ENCODE assay signal across 8 cellular contexts in genomic region chr1:8941906-8942305, GRCh38. TPM values are rescaled to one million over a fixed set of nuclear protein-coding genes. Genes with fewer than 3 reads are reported as not detected.
A peak's percentile ranks its signal among the peaks of the same experiment; 100 is the strongest.
DNase-seq lines count a peak whose midpoint lies in the region; TF ChIP-seq lines count a peak whose summit lies in the region.

No MANE protein-coding gene starts in this region.

- WGBS in testis, 2 donors: 75 to 79% methylated on average over 6 of the region's 6 CpGs

- no peak for DNase-seq in activated naive CD4-positive, alpha-beta T cell treated with anti-CD3 and anti-CD28 coated beads, Interleukin-2, amount 10 ng/mL, durations not matched to agents 7 days and 5 days
- DNase-seq in activated naive CD4-positive, alpha-beta T cell treated with anti-CD3 and anti-CD28 coated beads, Interleukin-2, amount 50 U/mL, for 16 hours: no peak
- DNase-seq in activated T-helper 1 cell treated with anti-CD3 and anti-CD28 coated beads, Interleukin-12 subunit alpha, Interleukin-12 subunit beta, Interleukin-2, Interleukin-4 antibody, amounts not matched to agents 30 ng/mL and 10 ng/mL and 1 ng/mL, durations not matched to agents 14 hours and 24 hours and 36 hours (ENCODE audit: low spot score): no peak
- DNase-seq in foreskin fibroblast (peak; percentile 64 to 81), mesenteric fat pad (ENCODE audit: low spot score) (no peak), NCI-H2196 treated with DMSO at 0.1 percent for 48 hours (lab: John Stamatoyannopoulos, UW; ENCODE audit: unreplicated experiment) (no peak), testis (no peak)

- H3K36me3 ChIP-seq in testis (ENCODE audit: low read depth, missing control alignments): no peaks in the 10 kb centered on the region

- no peaks in the 10 kb centered on the region for H3K27me3 Mint-ChIP-seq in activated naive CD4-positive, alpha-beta T cell treated with anti-CD3 and anti-CD28 coated beads, Interleukin-2, amount 10 ng/mL, durations not matched to agents 7 days and 5 days
- no peaks in the 10 kb centered on the region for H3K27me3 Mint-ChIP-seq in activated T-helper 1 cell treated with anti-CD3 and anti-CD28 coated beads, Interleukin-12 subunit alpha, Interleukin-12 subunit beta, Interleukin-2, Interleukin-4 antibody, amounts not matched to agents 30 ng/mL and 10 ng/mL and 1 ng/mL, durations not matched to agents 14 hours and 24 hours and 36 hours (ENCODE audit: insufficient read depth)

- no peak overlapping the region for H3K4me3 Mint-ChIP-seq in activated naive CD4-positive, alpha-beta T cell treated with anti-CD3 and anti-CD28 coated beads, Interleukin-2, amount 10 ng/mL, durations not matched to agents 7 days and 5 days
- H3K4me3 Mint-ChIP-seq in activated T-helper 1 cell treated with anti-CD3 and anti-CD28 coated beads, Interleukin-12 subunit alpha, Interleukin-12 subunit beta, Interleukin-2, Interleukin-4 antibody, amounts not matched to agents 30 ng/mL and 10 ng/mL and 1 ng/mL, durations not matched to agents 14 hours and 24 hours and 36 hours: peak overlapping the region; percentile 7

- H3K27ac ChIP-seq in temporal lobe (ENCODE audit: low read depth, low read length): peak overlapping the region; percentile 98
- H3K27ac ChIP-seq in testis: no peak overlapping the region

- intact Hi-C loops in activated T-helper 1 cell treated with anti-CD3 and anti-CD28 coated beads, Interleukin-12 subunit alpha, Interleukin-12 subunit beta, Interleukin-2, Interleukin-4 antibody, amounts not matched to agents 30 ng/mL and 10 ng/mL and 1 ng/mL, durations not matched to agents 14 hours and 24 hours and 36 hours (cut with micrococcal nuclease): loop anchor here (2.0 to 5.0 kb wide), 2 partner anchors 15 to 340 kb away; no protein-coding TSS in a partner anchor
- intact Hi-C loops in testis (cut with DNase I; ENCODE audit: low total_unique reads): no loop called here

- no peaks in the 10 kb centered on the region for H3K9me3 ChIP-seq in testis

- H3K4me3 ChIP-seq in foreskin fibroblast (ENCODE audit: low read depth in 1 of 2, low read length in 2 of 2): no peak overlapping the region
- H3K4me3 ChIP-seq in testis: no peak overlapping the region

- no peak for TF ChIP-seq CTCF in foreskin fibroblast (IDR thresholded peaks at IDR 0.05; ENCODE audit: low read depth, low read length)
- TF ChIP-seq CTCF in testis (IDR thresholded peaks at IDR 0.05): no peak

- H3K36me3 Mint-ChIP-seq in activated naive CD4-positive, alpha-beta T cell treated with anti-CD3 and anti-CD28 coated beads, Interleukin-2, amount 10 ng/mL, durations not matched to agents 7 days and 5 days: peaks cover 35% of the 10 kb centered on the region
- peaks cover 19% of the 10 kb centered on the region for H3K36me3 Mint-ChIP-seq in activated T-helper 1 cell treated with anti-CD3 and anti-CD28 coated beads, Interleukin-12 subunit alpha, Interleukin-12 subunit beta, Interleukin-2, Interleukin-4 antibody, amounts not matched to agents 30 ng/mL and 10 ng/mL and 1 ng/mL, durations not matched to agents 14 hours and 24 hours and 36 hours (ENCODE audit: low read depth)

- no peak for TF ChIP-seq POLR2A in testis (IDR thresholded peaks at IDR 0.05)

- peak overlapping the region; percentile 88 for H3K27ac Mint-ChIP-seq in activated naive CD4-positive, alpha-beta T cell treated with anti-CD3 and anti-CD28 coated beads, Interleukin-2, amount 10 ng/mL, durations not matched to agents 7 days and 5 days
- peak overlapping the region; percentile 84 for H3K27ac Mint-ChIP-seq in activated T-helper 1 cell treated with anti-CD3 and anti-CD28 coated beads, Interleukin-12 subunit alpha, Interleukin-12 subunit beta, Interleukin-2, Interleukin-4 antibody, amounts not matched to agents 30 ng/mL and 10 ng/mL and 1 ng/mL, durations not matched to agents 14 hours and 24 hours and 36 hours

- CTCF ChIA-PET in activated naive CD4-positive, alpha-beta T cell treated with anti-CD3 and anti-CD28 coated beads, Interleukin-2, amount 10 ng/mL, durations not matched to agents 7 days and 5 days (lab: Charles Lee): interaction anchor here (0.9 to 3.6 kb wide), 4 partner anchors 22 to 63 kb away, joined by 3 to 19 read pairs (median 4); no protein-coding TSS in a partner anchor

- peaks cover 93% of the 10 kb centered on the region for H3K4me1 Mint-ChIP-seq in activated naive CD4-positive, alpha-beta T cell treated with anti-CD3 and anti-CD28 coated beads, Interleukin-2, amount 10 ng/mL, durations not matched to agents 7 days and 5 days
- H3K4me1 Mint-ChIP-seq in activated T-helper 1 cell treated with anti-CD3 and anti-CD28 coated beads, Interleukin-12 subunit alpha, Interleukin-12 subunit beta, Interleukin-2, Interleukin-4 antibody, amounts not matched to agents 30 ng/mL and 10 ng/mL and 1 ng/mL, durations not matched to agents 14 hours and 24 hours and 36 hours (ENCODE audit: low read depth): peaks cover 92% of the 10 kb centered on the region

- H3K27me3 ChIP-seq in testis: no peaks in the 10 kb centered on the region

- H3K4me1 ChIP-seq in testis: peaks cover 5% of the 10 kb centered on the region

- peaks cover 3% of the 10 kb centered on the region for H3K9me3 Mint-ChIP-seq in activated naive CD4-positive, alpha-beta T cell treated with anti-CD3 and anti-CD28 coated beads, Interleukin-2, amount 10 ng/mL, durations not matched to agents 7 days and 5 days
- no peaks in the 10 kb centered on the region for H3K9me3 Mint-ChIP-seq in activated T-helper 1 cell treated with anti-CD3 and anti-CD28 coated beads, Interleukin-12 subunit alpha, Interleukin-12 subunit beta, Interleukin-2, Interleukin-4 antibody, amounts not matched to agents 30 ng/mL and 10 ng/mL and 1 ng/mL, durations not matched to agents 14 hours and 24 hours and 36 hours

RNA-seq across cellular contexts. Expression of gene CA6, which starts 3.8 kb away (rescaled TPM):
- 2.2 and 2.6 TPM in 2 replicates for total RNA-seq in activated T-helper 1 cell treated with anti-CD3 and anti-CD28 coated beads, Interleukin-12 subunit alpha, Interleukin-12 subunit beta, Interleukin-2, Interleukin-4 antibody, amounts not matched to agents 30 ng/mL and 10 ng/mL and 1 ng/mL, durations not matched to agents 14 hours and 24 hours and 36 hours
- total RNA-seq in temporal lobe: not detected
- not detected for total RNA-seq in mesenteric fat pad
- total RNA-seq in testis: under 1 TPM in 1 of 2 donors, not detected in 1; 0.68 TPM
- not detected for polyA plus RNA-seq in testis (ENCODE audit: insufficient read depth, low read depth, low replicate concordance)

Comparison
In these comparisons a context has a peak if more than half of its experiments do, and no peak if none do; other contexts are left out.
1. DNase-seq: peak in foreskin fibroblast (2 of 2); none in activated naive CD4-positive, alpha-beta T cell treated with anti-CD3 and anti-CD28 coated beads, Interleukin-2, amount 10 ng/mL, durations not matched to agents 7 days and 5 days (single experiment), activated naive CD4-positive, alpha-beta T cell treated with anti-CD3 and anti-CD28 coated beads, Interleukin-2, amount 50 U/mL, for 16 hours (single experiment), activated T-helper 1 cell treated with anti-CD3 and anti-CD28 coated beads, Interleukin-12 subunit alpha, Interleukin-12 subunit beta, Interleukin-2, Interleukin-4 antibody, amounts not matched to agents 30 ng/mL and 10 ng/mL and 1 ng/mL, durations not matched to agents 14 hours and 24 hours and 36 hours (single experiment), mesenteric fat pad (single experiment), NCI-H2196 treated with DMSO at 0.1 percent for 48 hours (single experiment) and testis (single experiment).